ENCODE assay signal across 27 cellular contexts in the genomic region with DNA sequence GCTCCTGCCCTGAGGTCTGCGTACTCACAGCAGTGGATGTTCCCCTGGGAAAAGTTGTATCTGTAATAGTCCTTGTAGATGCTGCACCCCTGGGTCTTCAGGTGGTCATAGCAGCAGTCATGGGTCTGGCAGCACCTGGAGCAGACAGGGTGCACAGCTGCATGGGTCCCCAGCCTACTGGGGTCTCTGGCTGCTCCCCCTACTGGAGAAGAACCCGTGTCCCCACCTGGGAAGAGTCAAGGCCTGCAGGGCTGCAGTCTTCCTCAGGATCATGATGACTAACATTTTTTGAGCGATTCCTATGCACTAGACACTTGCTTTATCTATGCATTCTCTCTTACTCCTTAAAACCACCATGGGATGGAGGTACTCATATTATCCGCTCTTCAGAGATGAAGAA. TPM values are rescaled to one million over a fixed set of nuclear protein-coding genes. Genes with fewer than 3 reads are reported as not detected.
"Had no signal": no experiment of that assay in that cellular context is flagged by ENCODE, and none has a peak within 500 bp of the region (broad histone marks: within the 10 kb centered on the region; RNA-seq: fewer than 3 reads in every experiment).

No MANE protein-coding gene starts in this region.

- H3K4me3 ChIP-seq: coronary artery, gastrocnemius medialis, skin epidermis had no signal

- H3K9me3 ChIP-seq: gastrocnemius medialis had no signal

- ATAC-seq: activated CD8-positive, alpha-beta T cell treated with anti-CD3 and anti-CD28 coated beads, Interleukin-2, amount 10 ng/mL, durations not matched to agents 7 days and 5 days; gastrocnemius medialis; left ventricle myocardium superior; stimulated activated naive CD8-positive, alpha-beta T cell treated with anti-CD3 and anti-CD28 coated beads, Interleukin-15, amount 100 ng/mL, for 72 hours had no signal

- H3K27ac Mint-ChIP-seq: activated CD8-positive, alpha-beta T cell treated with anti-CD3 and anti-CD28 coated beads, Interleukin-2, amount 10 ng/mL, durations not matched to agents 7 days and 5 days; activated naive CD4-positive, alpha-beta T cell treated with anti-CD3 and anti-CD28 coated beads for 36 hours; activated T-cell treated with anti-CD3 and anti-CD28 coated beads, Interleukin-2, amount 50 U/mL, for 24 hours; activated T-helper 2 cell treated with anti-CD3 and anti-CD28 coated beads, Interferon-gamma antibody, Interleukin-2, Interleukin-4, amounts not matched to agents 10 μg/mL and 5 μg/mL and 100 μg/mL, durations not matched to agents 14 hours and 24 hours and 36 hours; immature natural killer cell had no signal

- H3K27ac ChIP-seq: coronary artery, gastrocnemius medialis, skin epidermis, VCaP had no signal

- H3K4me1 ChIP-seq: gastrocnemius medialis had no signal

- H3K36me3 Mint-ChIP-seq: immature natural killer cell had no signal

- H3K4me3 Mint-ChIP-seq: activated CD8-positive, alpha-beta T cell treated with anti-CD3 and anti-CD28 coated beads, Interleukin-2, amount 10 ng/mL, durations not matched to agents 7 days and 5 days; activated naive CD4-positive, alpha-beta T cell treated with anti-CD3 and anti-CD28 coated beads for 36 hours; activated T-cell treated with anti-CD3 and anti-CD28 coated beads, Interleukin-2, amount 50 U/mL, for 24 hours; central memory CD8-positive, alpha-beta T cell; immature natural killer cell; stimulated activated naive CD8-positive, alpha-beta T cell treated with anti-CD3 and anti-CD28 coated beads, Interleukin-15, amount 100 ng/mL, for 72 hours had no signal

- DNase-seq: activated CD4-positive, alpha-beta T cell treated with anti-CD3 and anti-CD28 coated beads for 48 hours; activated CD8-positive, alpha-beta T cell treated with anti-CD3 and anti-CD28 coated beads, Interleukin-2, amount 10 ng/mL, durations not matched to agents 7 days and 5 days; activated naive CD4-positive, alpha-beta T cell treated with anti-CD3 and anti-CD28 coated beads for 36 hours; activated T-cell treated with anti-CD3 and anti-CD28 coated beads, Interleukin-2, amount 50 U/mL, for 24 hours; erythroblast; gastrocnemius medialis; head of caudate nucleus; immature natural killer cell; kidney glomerular epithelial cell; left ventricle myocardium superior; retina; stimulated activated CD4-positive, alpha-beta T cell treated with anti-CD3 and anti-CD28 coated beads, Interleukin-2, amount 100 ng/mL, for 48 hours; stimulated activated naive CD8-positive, alpha-beta T cell treated with anti-CD3 and anti-CD28 coated beads, Interleukin-15, amount 100 ng/mL, for 72 hours; T-helper 2 cell; trophoblast cell had no signal

- FAIRE-seq: endometrium had no signal

- H3K36me3 ChIP-seq: gastrocnemius medialis had no signal

- H3K4me1 Mint-ChIP-seq: central memory CD8-positive, alpha-beta T cell; immature natural killer cell; stimulated activated naive CD8-positive, alpha-beta T cell treated with anti-CD3 and anti-CD28 coated beads, Interleukin-15, amount 100 ng/mL, for 72 hours had no signal

- H3K9me3 Mint-ChIP-seq: activated naive CD4-positive, alpha-beta T cell treated with anti-CD3 and anti-CD28 coated beads for 36 hours; activated T-cell treated with anti-CD3 and anti-CD28 coated beads, Interleukin-2, amount 50 U/mL, for 24 hours; activated T-helper 2 cell treated with anti-CD3 and anti-CD28 coated beads, Interferon-gamma antibody, Interleukin-2, Interleukin-4, amounts not matched to agents 10 μg/mL and 5 μg/mL and 100 μg/mL, durations not matched to agents 14 hours and 24 hours and 36 hours; central memory CD8-positive, alpha-beta T cell; immature natural killer cell; stimulated activated naive CD8-positive, alpha-beta T cell treated with anti-CD3 and anti-CD28 coated beads, Interleukin-15, amount 100 ng/mL, for 72 hours had no signal

RNA-seq across cellular contexts. Expression of a gene that starts 3.9 kb away (rescaled TPM):
- total RNA-seq: activated CD8-positive, alpha-beta T cell treated with anti-CD3 and anti-CD28 coated beads, Interleukin-2, amount 10 ng/mL, durations not matched to agents 7 days and 5 days; gastrocnemius medialis; left ventricle myocardium superior; mononuclear cell; omental fat pad; posterior vena cava; temporal lobe had no signal
- polyA plus RNA-seq: aorta, immature natural killer cell, neural cell had no signal

RNA-seq across cellular contexts. Expression of a gene that starts 23.6 kb away (rescaled TPM):
- total RNA-seq: activated CD8-positive, alpha-beta T cell treated with anti-CD3 and anti-CD28 coated beads, Interleukin-2, amount 10 ng/mL, durations not matched to agents 7 days and 5 days; activated naive CD4-positive, alpha-beta T cell treated with anti-CD3 and anti-CD28 coated beads for 36 hours; activated T-helper 2 cell treated with anti-CD3 and anti-CD28 coated beads, Interferon-gamma antibody, Interleukin-2, Interleukin-4, amounts not matched to agents 10 μg/mL and 5 μg/mL and 100 μg/mL, durations not matched to agents 14 hours and 24 hours and 36 hours; aorta; gastrocnemius medialis; left ventricle myocardium superior; mononuclear cell; omental fat pad; posterior vena cava; temporal lobe had no signal
- polyA plus RNA-seq: immature natural killer cell, neural cell had no signal

RNA-seq across cellular contexts. Expression of a gene that starts 45.5 kb away (rescaled TPM):
- total RNA-seq: activated CD8-positive, alpha-beta T cell treated with anti-CD3 and anti-CD28 coated beads, Interleukin-2, amount 10 ng/mL, durations not matched to agents 7 days and 5 days; activated naive CD4-positive, alpha-beta T cell treated with anti-CD3 and anti-CD28 coated beads for 36 hours; activated T-helper 2 cell treated with anti-CD3 and anti-CD28 coated beads, Interferon-gamma antibody, Interleukin-2, Interleukin-4, amounts not matched to agents 10 μg/mL and 5 μg/mL and 100 μg/mL, durations not matched to agents 14 hours and 24 hours and 36 hours; gastrocnemius medialis; mononuclear cell had no signal
- polyA plus RNA-seq: immature natural killer cell, neural cell had no signal
